9 cellular contexts compared by ENCODE assay signal in the genomic region with DNA sequence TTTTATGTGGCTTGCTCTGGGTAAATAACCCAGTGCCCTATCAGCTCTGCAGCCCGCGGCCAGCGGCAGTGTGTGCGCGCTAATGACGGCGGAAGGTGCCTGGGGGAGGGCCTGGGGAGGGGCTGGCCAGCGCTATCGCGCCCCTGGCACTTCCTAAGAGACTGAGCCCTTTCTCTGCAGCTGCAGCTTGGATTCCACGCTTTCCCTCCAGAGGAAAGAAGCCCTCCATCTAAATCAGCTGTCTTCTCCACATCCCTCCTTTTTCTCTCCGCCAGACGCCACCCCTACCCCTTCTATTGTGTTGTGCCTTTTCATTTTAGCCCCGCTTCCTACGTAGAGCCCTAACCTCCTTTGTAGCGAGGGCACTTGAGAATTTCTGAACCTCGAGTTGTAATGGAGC. TPM values are rescaled to one million over a fixed set of nuclear protein-coding genes. Genes with fewer than 3 reads are reported as not detected.
DNase-seq lines count a peak whose midpoint lies in the region; ATAC-seq and TF ChIP-seq lines count a peak whose summit lies in the region.
"Had no signal": no experiment of that assay in that cellular context is flagged by ENCODE, and none has a peak within 500 bp of the region (broad histone marks: within the 10 kb centered on the region; RNA-seq: fewer than 3 reads in every experiment).

No MANE protein-coding gene starts in this region.

- no peaks in the 10 kb centered on the region for H3K9me3 Mint-ChIP-seq in activated CD4-positive, alpha-beta T cell treated with anti-CD3 and anti-CD28 coated beads, Interleukin-2, amount 10 ng/mL, durations not matched to agents 7 days and 5 days

- H3K27me3 ChIP-seq in RWPE2 (ENCODE audit: insufficient read depth, poor library complexity, severe bottlenecking) = peaks cover 63% of the 10 kb centered on the region
- H3K27me3 ChIP-seq in psoas muscle (ENCODE audit: insufficient read depth in 3 of 3, low read length in 2 of 3) = peaks cover 5 to 57% (median 5%) of the 10 kb centered on the region in 3 donors

- H3K27ac ChIP-seq in RWPE2 (ENCODE audit: poor library complexity, severe bottlenecking) (no peak overlapping the region), psoas muscle (no peak overlapping the region)
- H3K27ac ChIP-seq: C4-2B had no signal

- TF ChIP-seq CTCF in RWPE2 (IDR thresholded peaks at IDR 0.05; ENCODE audit: poor library complexity, severe bottlenecking) (no peak), fibroblast of mammary gland (conservative IDR thresholded peaks at IDR 0.05; ENCODE audit: control insufficient read depth, insufficient read depth, low read depth, low read length) (no peak), psoas muscle (IDR thresholded peaks at IDR 0.05) (no peak)

- ATAC-seq in RWPE2 (ENCODE audit: low read depth) (no peak), psoas muscle (no peak), GM21576 (IDR thresholded peaks at IDR 0.05; ENCODE audit: unreplicated experiment) (no peak), HG02588 (IDR thresholded peaks at IDR 0.05; ENCODE audit: unreplicated experiment) (no peak)

- no peaks in the 10 kb centered on the region for H3K36me3 Mint-ChIP-seq in activated CD4-positive, alpha-beta T cell treated with anti-CD3 and anti-CD28 coated beads, Interleukin-2, amount 10 ng/mL, durations not matched to agents 7 days and 5 days (ENCODE audit: low read depth)

- peak overlapping the region; percentile 39 for H3K4me3 ChIP-seq in RWPE2 (ENCODE audit: severe bottlenecking)
- H3K4me3 ChIP-seq in fibroblast of mammary gland (ENCODE audit: control insufficient read depth, low read depth, low read length) = peak overlapping the region; percentile 50
- peak overlapping the region; percentile 69 for H3K4me3 ChIP-seq in psoas muscle

- peaks cover 33% of the 10 kb centered on the region for H3K27me3 Mint-ChIP-seq in activated CD4-positive, alpha-beta T cell treated with anti-CD3 and anti-CD28 coated beads, Interleukin-2, amount 10 ng/mL, durations not matched to agents 7 days and 5 days

- H3K9me3 ChIP-seq in RWPE2 (ENCODE audit: severe bottlenecking) = no peaks in the 10 kb centered on the region
- no peaks in the 10 kb centered on the region for H3K9me3 ChIP-seq in psoas muscle

- intact Hi-C loops in psoas muscle (cut with DNase I) = no loop called here

- POLR2A ChIA-PET in activated CD4-positive, alpha-beta T cell treated with anti-CD3 and anti-CD28 coated beads, Interleukin-2, amount 10 ng/mL, durations not matched to agents 7 days and 5 days (lab: Charles Lee) = no interaction called here

- H3K4me1 ChIP-seq in RWPE2 (ENCODE audit: insufficient read depth, poor library complexity, severe bottlenecking) (no peaks in the 10 kb centered on the region), psoas muscle (no peaks in the 10 kb centered on the region)

- no peak for DNase-seq in activated CD4-positive, alpha-beta T cell treated with anti-CD3 and anti-CD28 coated beads, Interleukin-2, amount 10 ng/mL, durations not matched to agents 7 days and 5 days
- DNase-seq in activated CD4-positive, alpha-beta T cell treated with anti-CD3 and anti-CD28 coated beads, Interleukin-2, amount 50 U/mL, for 4 hours = no peak
- DNase-seq in RWPE2 (ENCODE audit: low spot score) (no peak), fibroblast of mammary gland (ENCODE audit: low read depth) (no peak), psoas muscle (no peak)
- DNase-seq in activated CD4-positive, alpha-beta T cell treated with anti-CD3 and anti-CD28 coated beads, Interleukin-2, amount 50 U/mL, for 1 hour = no peak

- H3K27ac Mint-ChIP-seq in activated CD4-positive, alpha-beta T cell treated with anti-CD3 and anti-CD28 coated beads, Interleukin-2, amount 10 ng/mL, durations not matched to agents 7 days and 5 days = no peak overlapping the region

- peak overlapping the region; percentile 72 for H3K4me3 Mint-ChIP-seq in activated CD4-positive, alpha-beta T cell treated with anti-CD3 and anti-CD28 coated beads, Interleukin-2, amount 10 ng/mL, durations not matched to agents 7 days and 5 days

- peaks cover 18% of the 10 kb centered on the region for H3K4me1 Mint-ChIP-seq in activated CD4-positive, alpha-beta T cell treated with anti-CD3 and anti-CD28 coated beads, Interleukin-2, amount 10 ng/mL, durations not matched to agents 7 days and 5 days

- no peaks in the 10 kb centered on the region for H3K36me3 ChIP-seq in RWPE2 (ENCODE audit: low read depth)
- H3K36me3 ChIP-seq in psoas muscle (ENCODE audit: insufficient read depth in 1 of 2, low read depth in 1 of 2) = no peaks in the 10 kb centered on the region

- WGBS in psoas muscle, 3 donors = 0 to 2% (median 1%) methylated on average over 17 of the region's 17 CpGs

- CTCF ChIA-PET in activated CD4-positive, alpha-beta T cell treated with anti-CD3 and anti-CD28 coated beads, Interleukin-2, amount 10 ng/mL, durations not matched to agents 7 days and 5 days (lab: Charles Lee) = no interaction called here

RNA-seq across cellular contexts. Expression of a gene that starts 0.9 kb away (rescaled TPM):
- not detected for total RNA-seq in activated CD4-positive, alpha-beta T cell treated with anti-CD3 and anti-CD28 coated beads, Interleukin-2, amount 10 ng/mL, durations not matched to agents 7 days and 5 days
- 1 to 10 TPM in 1 of 4 donors, under 1 TPM in 3; 0.42 to 2.2 (median 0.70) TPM for total RNA-seq in psoas muscle
- polyA plus RNA-seq in psoas muscle = under 1 TPM; 0.16 to 0.91 (median 0.59) TPM
